ENCODE assay signal across 23 cellular contexts in the genomic region with DNA sequence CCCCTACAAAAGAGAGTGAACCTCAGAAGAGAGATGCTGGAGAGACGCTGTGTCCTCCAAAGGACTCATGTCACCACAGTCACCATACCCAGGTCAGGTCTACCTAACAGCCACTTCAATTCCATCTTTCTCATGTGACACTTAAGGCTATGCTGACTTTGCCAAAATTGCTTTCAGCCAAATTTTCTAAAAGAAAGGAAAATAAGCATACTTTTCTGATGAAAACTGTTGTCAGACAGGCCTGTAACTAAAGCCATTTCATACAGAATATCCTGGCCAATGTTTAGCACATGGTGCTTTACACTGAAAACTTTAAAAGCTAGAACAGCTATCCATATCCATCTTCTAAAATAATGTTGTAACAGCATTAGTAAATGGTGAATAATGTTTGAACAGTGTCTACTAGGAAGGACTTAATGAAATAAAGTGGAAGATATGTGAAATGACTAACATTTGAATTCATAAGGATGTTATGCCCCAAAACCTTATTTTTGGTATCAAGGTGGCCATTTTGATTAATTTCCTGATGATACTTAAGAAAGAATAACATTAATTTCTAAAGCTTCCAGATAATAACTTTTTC.
DNase-seq lines count a peak whose midpoint lies in the region; ATAC-seq, FAIRE-seq and TF ChIP-seq lines count a peak whose summit lies in the region.
"Had no signal": no experiment of that assay in that cellular context is flagged by ENCODE, and none has a peak within 500 bp of the region (broad histone marks: within the 10 kb centered on the region; RNA-seq: fewer than 3 reads in every experiment).

No MANE protein-coding gene starts in this region.

- WGBS in H9 (ENCODE audit: extremely low coverage, insufficient read length, low lambda C conversion rate), result no CpG with 5 or more reads among the region's 1 CpG
- WGBS in small intestine, 3 donors, result 95 to 100% (median 100%) methylated on average over 1 of the region's 1 CpG

- no peak overlapping the region for H2BK120ac ChIP-seq in H9 (ENCODE audit: low read depth, low read length, poor library complexity, severe bottlenecking)

- DNase-seq in H9, result no peak
- peak; percentile 27 for DNase-seq in fibroblast of peridontal ligament (ENCODE audit: extremely low read depth)
- DNase-seq in activated CD4-positive, CD25-positive, alpha-beta regulatory T cell (lab: John Stamatoyannopoulos, UW), result no peak
- no peak for DNase-seq in small intestine
- no peak for DNase-seq in UCSD-AML1 (lab: John Stamatoyannopoulos, UW; ENCODE audit: unreplicated experiment)
- DNase-seq: AML-193; C1 segment of cervical spinal cord; CD8-positive, alpha-beta T cell; EL; GF-D8; NCI-H1694; NCI-H2081; NCI-H2171; NCI-H345; NCI-H524; NCI-H82; OCI-M1; SHP77 had no signal

- no peak overlapping the region for H4K5ac ChIP-seq in H9 (ENCODE audit: insufficient read length, low read depth, low read length)

- H3K23ac ChIP-seq in H9 (ENCODE audit: insufficient read length, low read depth, low read length), result no peak overlapping the region

- H2BK15ac ChIP-seq in H9 (ENCODE audit: low read depth, low read length), result no peak overlapping the region

- H3K4me3 ChIP-seq in ACC112 (ENCODE audit: low read depth, low read length) (no peak overlapping the region), small intestine (ENCODE audit: low read depth in 1 of 2, low read length in 2 of 2) (no peak overlapping the region)

- no peak overlapping the region for H2BK5ac ChIP-seq in H9 (ENCODE audit: insufficient read length, low read length)

- H4K91ac ChIP-seq in H9 (ENCODE audit: insufficient read length, low read depth, low read length), result no peak overlapping the region

- H3K9ac ChIP-seq in H9 (ENCODE audit: extremely low read depth, insufficient read length, low read length), result no peak overlapping the region

- no peak overlapping the region for H2AFZ ChIP-seq in ACC112 (ENCODE audit: low read length, unreplicated experiment)
- no peak overlapping the region for H2AFZ ChIP-seq in H9 (ENCODE audit: low read length)

- no peak overlapping the region for H4K8ac ChIP-seq in H9 (replicated peaks; ENCODE audit: insufficient read length, low read depth, low read length)

- H4K20me1 ChIP-seq in H9 (ENCODE audit: control insufficient read depth, insufficient read depth, insufficient read length), result no peaks in the 10 kb centered on the region

- H3K27ac ChIP-seq in ACC112 (ENCODE audit: low read depth, low read length), result peak overlapping the region; percentile 78
- H3K27ac ChIP-seq in H9 (ENCODE audit: insufficient read length, low read depth, low read length), result no peak overlapping the region
- H3K27ac ChIP-seq in small intestine (ENCODE audit: low read depth in 1 of 2, low read length in 1 of 2), result no peak overlapping the region

- peaks cover 90% of the 10 kb centered on the region for H3K4me1 ChIP-seq in ACC112 (ENCODE audit: control insufficient read depth, insufficient read depth, low read length, unreplicated experiment)
- peaks cover 7% of the 10 kb centered on the region; the same call in 1 of the 2 replicates for H3K4me1 ChIP-seq in H9 (ENCODE audit: insufficient read depth, low read length)
- peaks cover 2 to 5% of the 10 kb centered on the region in 2 donors for H3K4me1 ChIP-seq in small intestine (ENCODE audit: control insufficient read depth in 2 of 2, insufficient read depth in 1 of 2, low read depth in 1 of 2, low read length in 1 of 2)

- TF ChIP-seq CTCF in H9 (conservative IDR thresholded peaks at IDR 0.05), result no peak

- H3K4me2 ChIP-seq in H9 (ENCODE audit: insufficient read depth, insufficient read length, low read length), result no peak overlapping the region

- H3K36me3 ChIP-seq in ACC112 (ENCODE audit: insufficient read depth, low read length), result no peaks in the 10 kb centered on the region
- no peaks in the 10 kb centered on the region for H3K36me3 ChIP-seq in small intestine (ENCODE audit: control insufficient read depth in 2 of 2, insufficient read depth in 2 of 2, low read length in 2 of 2)

- H3K14ac ChIP-seq in H9 (ENCODE audit: insufficient read depth, low read length), result no peak overlapping the region

- FAIRE-seq in small intestine (lab: Jason Lieb, UNC), result no peak
- FAIRE-seq: GM19239 had no signal

- H3K4me1 Mint-ChIP-seq in H9, result peaks cover 24 to 30% of the 10 kb centered on the region in 2 experiments
- H3K4me1 Mint-ChIP-seq: IgD-negative memory B cell had no signal

- H2BK12ac ChIP-seq in H9 (ENCODE audit: insufficient read length, low read depth, low read length), result no peak overlapping the region

- no peak overlapping the region for H3T11ph ChIP-seq in H9 (ENCODE audit: low read length)

- no peak overlapping the region for H2AK5ac ChIP-seq in H9 (ENCODE audit: insufficient read length, low read length)

- no peak overlapping the region for H3K56ac ChIP-seq in H9 (ENCODE audit: insufficient read length, low read depth, low read length)

- H3K79me2 ChIP-seq in ACC112 (ENCODE audit: control insufficient read depth, insufficient read depth, low read length, unreplicated experiment), result peaks cover 66% of the 10 kb centered on the region
- no peaks in the 10 kb centered on the region for H3K79me2 ChIP-seq in H9 (ENCODE audit: insufficient read depth, low read length)

- H3K4ac ChIP-seq in H9 (ENCODE audit: low read depth, low read length), result no peak overlapping the region

- H3K27ac Mint-ChIP-seq in H9, result peak overlapping the region in 2 of 3 experiments; percentile 36 to 65; a peak in 3 of 7 replicates
- H3K27ac Mint-ChIP-seq: CD8-positive, alpha-beta T cell; IgD-negative memory B cell had no signal

- no peaks in the 10 kb centered on the region for H3K9me3 ChIP-seq in H9 (ENCODE audit: control insufficient read depth, low read depth, low read length)
- no peaks in the 10 kb centered on the region for H3K9me3 ChIP-seq in small intestine (ENCODE audit: control insufficient read depth, low read depth)

- no peak overlapping the region for H3K4me3 Mint-ChIP-seq in H9
- H3K4me3 Mint-ChIP-seq: CD8-positive, alpha-beta T cell; IgD-negative memory B cell had no signal

- H2BK20ac ChIP-seq in H9 (ENCODE audit: low read depth, low read length, poor library complexity, severe bottlenecking), result no peak overlapping the region

- no peaks in the 10 kb centered on the region for H3K9me3 Mint-ChIP-seq in H9

- H3K79me1 ChIP-seq in H9 (ENCODE audit: insufficient read depth, low read depth, low read length, poor library complexity, severe bottlenecking), result no peaks in the 10 kb centered on the region

- ATAC-seq in SK-N-SH treated with all-trans-retinoic acid at 6 μM for 48 hours (no peak), HG03095 (IDR thresholded peaks at IDR 0.05; ENCODE audit: unreplicated experiment) (no peak)
- ATAC-seq: CD8-positive, alpha-beta T cell had no signal

- H3K27me3 ChIP-seq in ACC112 (ENCODE audit: insufficient read depth, low read length), result no peaks in the 10 kb centered on the region
- H3K27me3 ChIP-seq in H9 (ENCODE audit: insufficient read depth, low read length), result no peaks in the 10 kb centered on the region
- no peaks in the 10 kb centered on the region for H3K27me3 ChIP-seq in small intestine (ENCODE audit: control insufficient read depth in 2 of 2, insufficient read depth in 2 of 2, low read length in 2 of 2)

- no peaks in the 10 kb centered on the region for H3K27me3 Mint-ChIP-seq in H9 (ENCODE audit: low read depth)

- no peak overlapping the region for H3K18ac ChIP-seq in H9 (ENCODE audit: insufficient read length, low read depth, low read length)

- H3K36me3 Mint-ChIP-seq in H9 (ENCODE audit: insufficient read depth in 1 of 3, low read depth in 3 of 3), result 0 out of 7 replicates have a peak, but pooled peaks cover 0 to 2% (median 0%) of the 10 kb centered on the region in 3 experiments
- H3K36me3 Mint-ChIP-seq: CD8-positive, alpha-beta T cell; IgD-negative memory B cell had no signal

- no peaks in the 10 kb centered on the region for H3K23me2 ChIP-seq in H9 (ENCODE audit: insufficient read length, low read depth, low read length, poor library complexity, severe bottlenecking)

TF ChIP-seq in SK-N-SH treated with all-trans-retinoic acid at 6 μM for 48 hours, 23 proteins besides CTCF, POLR2A, EP300 and RAD21:
- peak; percentile 69 for TF ChIP-seq ISL1 (CRISPR knock-in tag; IDR thresholded peaks at IDR 0.05)
- no peak for TF ChIP-seq ESRRG (CRISPR knock-in tag; IDR thresholded peaks at IDR 0.05)
